30 cellular contexts compared by ENCODE assay signal in genomic region chr4:18041114-18041513, GRCh38.
"Had no signal": no experiment of that assay in that cellular context is flagged by ENCODE, and none has a peak within 500 bp of the region (broad histone marks: within the 10 kb centered on the region; RNA-seq: fewer than 3 reads in every experiment).

No MANE protein-coding gene starts in this region.

- ATAC-seq: activated CD8-positive, alpha-beta T cell treated with anti-CD3 and anti-CD28 coated beads for 36 hours; PC-3 had no signal

- H3K9me3 Mint-ChIP-seq: activated CD4-positive, alpha-beta T cell treated with anti-CD3 and anti-CD28 coated beads, Interleukin-2, amount 10 ng/mL, durations not matched to agents 24 days and 14 days; activated CD8-positive, alpha-beta T cell treated with anti-CD3 and anti-CD28 coated beads for 36 hours; activated naive CD4-positive, alpha-beta T cell treated with anti-CD3 and anti-CD28 coated beads, Interleukin-2, amount 50 U/mL, for 24 hours; activated T-cell treated with anti-CD3 and anti-CD28 coated beads, Interleukin-2, amount 50 U/mL, for 24 hours; activated T-helper 2 cell treated with anti-CD3 and anti-CD28 coated beads, Interferon-gamma antibody, Interleukin-2, Interleukin-4, amounts not matched to agents 10 μg/mL and 5 μg/mL and 100 μg/mL, durations not matched to agents 14 hours and 24 hours and 36 hours; brain; T-helper 1 cell treated with Interleukin-12 subunit alpha and Interleukin-12 subunit beta and Interleukin-4 antibody, amounts not matched to agents 30 μg/mL and 1 μg/mL, for 36 hours; T-helper 2 cell treated with Interferon-gamma antibody and Interleukin-4, amounts not matched to agents 5 μg/mL and 100 μg/mL, for 36 hours had no signal

- H3K4me2 ChIP-seq: KMS-11, SK-N-SH had no signal

- H3K36me3 Mint-ChIP-seq: activated naive CD4-positive, alpha-beta T cell treated with anti-CD3 and anti-CD28 coated beads, Interleukin-2, amount 50 U/mL, for 24 hours; brain had no signal

- H3K9me3 ChIP-seq: adrenal gland, Peyer's patch, SJSA1, SK-N-SH had no signal

- H3K4me1 Mint-ChIP-seq: activated CD4-positive, alpha-beta T cell treated with anti-CD3 and anti-CD28 coated beads, Interleukin-2, amount 10 ng/mL, durations not matched to agents 24 days and 14 days; activated naive CD4-positive, alpha-beta T cell treated with anti-CD3 and anti-CD28 coated beads, Interleukin-2, amount 50 U/mL, for 24 hours; brain had no signal

- H3K36me3 ChIP-seq: adrenal gland, Peyer's patch, SJSA1 had no signal

- H3K27ac ChIP-seq: adrenal gland, KMS-11, Peyer's patch, SJSA1 had no signal

- H3K27ac Mint-ChIP-seq: activated CD4-positive, alpha-beta T cell treated with anti-CD3 and anti-CD28 coated beads, Interleukin-2, amount 10 ng/mL, durations not matched to agents 24 days and 14 days; activated CD8-positive, alpha-beta T cell treated with anti-CD3 and anti-CD28 coated beads for 36 hours; activated naive CD4-positive, alpha-beta T cell treated with anti-CD3 and anti-CD28 coated beads, Interleukin-2, amount 50 U/mL, for 24 hours; activated T-cell treated with anti-CD3 and anti-CD28 coated beads, Interleukin-2, amount 50 U/mL, for 24 hours; activated T-helper 2 cell treated with anti-CD3 and anti-CD28 coated beads, Interferon-gamma antibody, Interleukin-2, Interleukin-4, amounts not matched to agents 10 μg/mL and 5 μg/mL and 100 μg/mL, durations not matched to agents 14 hours and 24 hours and 36 hours; brain; T-helper 1 cell treated with Interleukin-12 subunit alpha and Interleukin-12 subunit beta and Interleukin-4 antibody, amounts not matched to agents 30 μg/mL and 1 μg/mL, for 36 hours; T-helper 2 cell treated with Interferon-gamma antibody and Interleukin-4, amounts not matched to agents 5 μg/mL and 100 μg/mL, for 36 hours had no signal

- H3K4me3 Mint-ChIP-seq: activated CD4-positive, alpha-beta T cell treated with anti-CD3 and anti-CD28 coated beads, Interleukin-2, amount 10 ng/mL, durations not matched to agents 24 days and 14 days; activated CD8-positive, alpha-beta T cell treated with anti-CD3 and anti-CD28 coated beads for 36 hours; activated naive CD4-positive, alpha-beta T cell treated with anti-CD3 and anti-CD28 coated beads, Interleukin-2, amount 50 U/mL, for 24 hours; activated T-cell treated with anti-CD3 and anti-CD28 coated beads, Interleukin-2, amount 50 U/mL, for 24 hours; brain; T-helper 1 cell treated with Interleukin-12 subunit alpha and Interleukin-12 subunit beta and Interleukin-4 antibody, amounts not matched to agents 30 μg/mL and 1 μg/mL, for 36 hours; T-helper 2 cell treated with Interferon-gamma antibody and Interleukin-4, amounts not matched to agents 5 μg/mL and 100 μg/mL, for 36 hours had no signal

- H3K9ac ChIP-seq: KMS-11, SK-N-SH had no signal

- H3K27me3 ChIP-seq: adrenal gland, Peyer's patch, SJSA1 had no signal

- H3K4me1 ChIP-seq: adrenal gland, Peyer's patch, SJSA1 had no signal

- DNase-seq: activated CD4-positive, alpha-beta T cell treated with anti-CD3 and anti-CD28 coated beads, Interleukin-2, amount 10 ng/mL, durations not matched to agents 24 days and 14 days; activated CD4-positive, alpha-beta T cell treated with anti-CD3 and anti-CD28 coated beads, Interleukin-2, amount 50 U/mL, for 4 hours; activated CD8-positive, alpha-beta T cell treated with anti-CD3 and anti-CD28 coated beads for 36 hours; activated gamma-delta T cell; activated naive CD4-positive, alpha-beta T cell treated with Interleukin-2 at 50 U/mL for 16 hours; activated T-cell treated with anti-CD3 and anti-CD28 coated beads, Interleukin-2, amount 50 U/mL, for 24 hours; adrenal gland; anterior cingulate cortex; cerebellar nuclear complex; NCI-H1092 treated with DMSO at 0.1 percent for 48 hours; NCI-H1417 treated with DMSO at 0.1 percent for 48 hours; NCI-H187 treated with DMSO at 0.1 percent for 48 hours; NCI-H2081; NCI-H2171 treated with DMSO at 0.1 percent for 48 hours; NCI-H2227 treated with DMSO at 0.1 percent for 48 hours; NCI-H446 treated with DMSO at 0.1 percent for 48 hours; NCI-H524; NCI-H69; PC-3; Peyer's patch; RPMI8226; SHP77 treated with DMSO at 0.1 percent for 48 hours; SK-N-SH had no signal

- H3K4me3 ChIP-seq: adrenal gland, Peyer's patch, SJSA1 had no signal

- H3K27me3 Mint-ChIP-seq: brain had no signal
